ENCODE assay signal across 10 cellular contexts in the genomic region with DNA sequence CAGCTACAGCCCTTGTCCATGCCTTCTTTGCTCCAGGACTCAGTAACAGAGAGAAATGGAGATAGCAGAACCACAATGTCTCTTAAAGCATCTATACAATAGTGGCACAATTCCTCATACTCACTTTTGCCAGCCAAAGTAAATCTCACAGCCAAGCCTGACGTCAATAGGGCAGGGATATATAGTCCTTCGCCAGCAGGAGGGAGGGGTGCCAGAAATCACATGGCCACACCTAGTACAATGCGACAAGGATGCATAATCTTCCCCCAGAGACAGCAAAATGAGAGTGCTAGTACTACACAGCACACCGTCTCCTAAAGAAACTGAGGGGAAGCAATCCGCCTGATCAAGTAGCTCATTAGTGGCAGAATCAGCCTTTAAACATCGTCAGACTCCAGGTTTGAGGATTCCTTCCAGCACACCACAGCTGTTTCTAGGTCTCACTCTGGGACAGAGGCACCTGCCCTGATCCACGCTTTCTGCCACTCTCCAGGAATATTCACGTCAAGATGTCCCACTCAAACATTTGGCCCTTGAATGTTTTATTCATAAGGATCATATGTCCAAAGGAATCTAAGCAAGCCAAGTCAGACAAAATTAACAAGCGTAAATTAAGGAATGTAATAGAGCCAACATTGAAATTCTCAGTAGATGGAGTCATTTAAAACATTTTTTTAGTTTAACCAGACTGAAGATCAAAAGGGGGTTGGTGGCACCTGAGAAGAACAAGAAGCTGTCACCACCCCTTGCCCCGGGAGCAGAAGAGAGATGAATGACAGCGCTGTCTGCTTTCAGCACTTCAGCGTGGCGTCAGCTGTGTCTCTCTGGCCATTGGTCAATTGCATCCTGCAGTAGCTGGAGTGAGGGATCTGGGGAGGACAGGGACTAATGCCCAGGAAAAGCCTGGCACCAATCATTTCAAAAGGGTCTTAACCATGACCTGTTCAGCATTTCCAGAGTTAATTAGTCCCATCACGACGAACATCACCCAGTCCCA.
DNase-seq lines count a peak whose midpoint lies in the region; ATAC-seq, FAIRE-seq and TF ChIP-seq lines count a peak whose summit lies in the region.
"Had no signal": no experiment of that assay in that cellular context is flagged by ENCODE, and none has a peak within 500 bp of the region (broad histone marks: within the 10 kb centered on the region; RNA-seq: fewer than 3 reads in every experiment).

No MANE protein-coding gene starts in this region.

- no peak for FAIRE-seq in kidney (lab: Jason Lieb, UNC)

- H3K36me3 ChIP-seq in mucosa of rectum (ENCODE audit: control insufficient read depth in 2 of 2, insufficient read depth in 2 of 2, low read length in 2 of 2), result no peaks in the 10 kb centered on the region
- no peaks in the 10 kb centered on the region for H3K36me3 ChIP-seq in kidney (ENCODE audit: control insufficient read depth in 1 of 2, insufficient read depth in 2 of 2, low read length in 2 of 2)

- H3K27me3 ChIP-seq in mucosa of rectum (ENCODE audit: control insufficient read depth in 2 of 2, insufficient read depth in 2 of 2, low read length in 2 of 2), result no peaks in the 10 kb centered on the region

- H3K4me1 ChIP-seq in mucosa of rectum (ENCODE audit: control insufficient read depth in 2 of 2, insufficient read depth in 2 of 2, low read length in 2 of 2), result peaks cover 18 to 56% of the 10 kb centered on the region in 2 donors
- H3K4me1 ChIP-seq in kidney (ENCODE audit: control insufficient read depth in 1 of 2, insufficient read depth in 1 of 2, low read depth in 1 of 2, low read length in 2 of 2), result no peaks in the 10 kb centered on the region

- H3K4me3 ChIP-seq in epithelial cell of esophagus (ENCODE audit: low read length), result no peak overlapping the region
- H3K4me3 ChIP-seq in mucosa of rectum (ENCODE audit: low read length in 2 of 2), result peak overlapping the region in 1 of 2 donors; percentile 14
- H3K4me3 ChIP-seq in kidney (ENCODE audit: low read length in 2 of 2), result no peak overlapping the region

- H3K27ac ChIP-seq in 22Rv1 (peak overlapping the region; percentile 56), mucosa of rectum (ENCODE audit: low read depth in 2 of 2, low read length in 2 of 2) (peak overlapping the region; percentile 56 to 81), kidney (ENCODE audit: low read depth in 2 of 2, low read length in 2 of 2) (no peak overlapping the region)

- H3K9ac ChIP-seq in mucosa of rectum (ENCODE audit: low read depth in 1 of 2, low read length in 2 of 2) (peak overlapping the region in 1 of 2 donors; percentile 58), kidney (ENCODE audit: low read length in 2 of 2) (no peak overlapping the region)

- ATAC-seq in GM18502 (IDR thresholded peaks at IDR 0.05; ENCODE audit: poor library complexity, unreplicated experiment), result no peak

- H3K9me3 ChIP-seq in mucosa of rectum (ENCODE audit: control insufficient read depth in 2 of 2, low read length in 2 of 2) (no peaks in the 10 kb centered on the region), kidney (ENCODE audit: control insufficient read depth in 1 of 2, low read length in 2 of 2) (no peaks in the 10 kb centered on the region)

- intact Hi-C loops in kidney (cut with DNase I), result no loop called here

- DNase-seq in NCI-H69 (lab: John Stamatoyannopoulos, UW) (peak; percentile 18), epithelial cell of esophagus (ENCODE audit: low read depth) (peak; percentile 56), H4 (ENCODE audit: low spot score) (no peak), kidney (no peak)
- no peak for DNase-seq in stimulated activated CD4-positive, alpha-beta T cell treated with anti-CD3 and anti-CD28 coated beads, Interleukin-4, amount 100 ng/mL, for 24 hours
- DNase-seq: GDM1, NCI-H187 treated with DMSO at 0.1 percent for 48 hours had no signal

- TF ChIP-seq CTCF in 22Rv1 (IDR thresholded peaks at IDR 0.05), result no peak
- no peak for TF ChIP-seq CTCF in epithelial cell of esophagus (IDR thresholded peaks at IDR 0.05; ENCODE audit: insufficient read depth, low read depth, low read length, missing control alignments)
- no peak for TF ChIP-seq CTCF in kidney (IDR thresholded peaks at IDR 0.05; ENCODE audit: borderline replicate concordance, extremely low read depth, insufficient read depth)

Comparison
In these comparisons a context has a peak if more than half of its experiments do, and no peak if none do; other contexts are left out.
1. H3K27ac ChIP-seq: peak in 22Rv1 (single experiment) and mucosa of rectum (2 of 2); none in kidney (0 of 2).
2. DNase-seq: peak in NCI-H69 (single experiment) and epithelial cell of esophagus (single experiment); none in H4 (single experiment), stimulated activated CD4-positive, alpha-beta T cell treated with anti-CD3 and anti-CD28 coated beads, Interleukin-4, amount 100 ng/mL, for 24 hours (single experiment) and kidney (single experiment).